In genomic region chr18:68944330-68944729, GRCh38 we compare ENCODE assay signal across 2 cellular contexts.
TF ChIP-seq lines count a peak whose summit lies in the region.

No MANE protein-coding gene starts in this region.

TF ChIP-seq in GM23338, 12 proteins besides CTCF, POLR2A, EP300 and RAD21:
- TF ChIP-seq EZH2 (IDR thresholded peaks at IDR 0.05; ENCODE audit: low read depth, unreplicated experiment) (no peak), JUNB (IDR thresholded peaks at IDR 0.05; ENCODE audit: unreplicated experiment) (no peak), ZNF462 (CRISPR knock-in tag; IDR thresholded peaks at IDR 0.05) (no peak), ETS1 (IDR thresholded peaks at IDR 0.05) (no peak), ZNF114 (CRISPR knock-in tag; IDR thresholded peaks at IDR 0.05) (no peak), CREB1 (CRISPR knock-in tag; IDR thresholded peaks at IDR 0.05; ENCODE audit: low read depth) (no peak), ZNF331 (CRISPR knock-in tag; IDR thresholded peaks at IDR 0.05; ENCODE audit: low read depth) (no peak), REST (IDR thresholded peaks at IDR 0.05; ENCODE audit: unreplicated experiment) (no peak), POLR2AphosphoS5 (IDR thresholded peaks at IDR 0.05; ENCODE audit: low read depth) (no peak)

TF ChIP-seq in H1, 55 proteins besides CTCF, POLR2A, EP300 and RAD21:
- no peak for TF ChIP-seq USF2 (IDR thresholded peaks at IDR 0.05; ENCODE audit: low read length)
- no peak for TF ChIP-seq RFX5 (IDR thresholded peaks at IDR 0.05; ENCODE audit: borderline replicate concordance, low read depth, low read length)
- TF ChIP-seq ASH2L (IDR thresholded peaks at IDR 0.05; ENCODE audit: low read length) = no peak
- no peak for TF ChIP-seq SP2 (IDR thresholded peaks at IDR 0.05; ENCODE audit: low read length)
- TF ChIP-seq CHD2 (IDR thresholded peaks at IDR 0.05; ENCODE audit: low read length) = no peak
- TF ChIP-seq TCF12 (IDR thresholded peaks at IDR 0.05; ENCODE audit: low read depth, low read length) = no peak
- no peak for TF ChIP-seq SUZ12 (IDR thresholded peaks at IDR 0.05; ENCODE audit: low read length)
- TF ChIP-seq RNF2 (IDR thresholded peaks at IDR 0.05; ENCODE audit: borderline replicate concordance, low read depth, low read length, missing control alignments, poor library complexity, severe bottlenecking) = no peak
- no peak for TF ChIP-seq PHF8 (conservative IDR thresholded peaks at IDR 0.05; ENCODE audit: low read depth, low read length)
- no peak for TF ChIP-seq POLR2AphosphoS5 (IDR thresholded peaks at IDR 0.05; ENCODE audit: low read depth, low read length)
- no peak for TF ChIP-seq KDM5A (IDR thresholded peaks at IDR 0.05; ENCODE audit: low read length)
